In genomic region chr16:11497329-11497805, GRCh38 we compare ENCODE assay signal across 8 cellular contexts.
A peak's percentile ranks its signal among the peaks of the same experiment; 100 is the strongest.
DNase-seq lines count a peak whose midpoint lies in the region; ATAC-seq and TF ChIP-seq lines count a peak whose summit lies in the region.

No MANE protein-coding gene starts in this region.

- 3 to 9% methylated on average over 9 to 10 of the region's 10 CpGs for WGBS in lower leg skin, 2 donors

- H3K4me3 ChIP-seq in lower leg skin (ENCODE audit: low read depth, poor library complexity, severe bottlenecking) = no peak overlapping the region

- intact Hi-C loops in lower leg skin (cut with DNase I; ENCODE audit: low total_unique reads) = no loop called here

- no peak for TF ChIP-seq CTCF in lower leg skin (IDR thresholded peaks at IDR 0.05)

- peak overlapping the region; percentile 63 for H3K27ac ChIP-seq in substantia nigra (ENCODE audit: low read depth, low read length, poor library complexity, severe bottlenecking)

- TF ChIP-seq POLR2A in lower leg skin (IDR thresholded peaks at IDR 0.05) = no peak

- DNase-seq in DMS53 (lab: John Stamatoyannopoulos, UW) (peak; percentile 88), LHCN-M2 (ENCODE audit: low read depth) (peak; percentile 89), RPMI8226 (peak; percentile 98), dermis blood vessel endothelial cell (peak; percentile 68), lower leg skin (ENCODE audit: low spot score in 2 of 2) (peak; percentile 85 to 95), substantia nigra (lab: John Stamatoyannopoulos, UW) (peak; percentile 43 to 97 (median 89))

- no peak for ATAC-seq in GM21515 (IDR thresholded peaks at IDR 0.05; ENCODE audit: unreplicated experiment)
- ATAC-seq in HG03108 (IDR thresholded peaks at IDR 0.05; ENCODE audit: unreplicated experiment) = no peak
